In the genomic region with DNA sequence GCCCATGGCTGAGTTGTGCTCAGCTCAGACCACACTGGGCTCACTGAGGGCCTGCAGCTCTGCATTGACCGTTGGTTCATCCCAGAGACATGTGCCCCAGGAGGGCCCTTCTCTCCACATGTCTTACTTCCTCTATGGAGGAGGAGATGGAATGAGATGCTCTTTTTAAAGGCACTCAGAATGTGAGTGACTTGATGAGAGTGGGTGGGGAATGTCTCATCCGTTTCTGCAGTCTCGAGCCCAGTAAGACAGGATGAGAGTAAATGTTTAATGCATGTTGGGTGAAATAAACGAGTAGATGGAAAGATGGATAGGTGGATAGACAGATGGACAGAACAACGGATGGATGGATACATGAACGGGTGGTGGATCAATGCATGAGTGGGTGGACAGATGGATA, we compare ENCODE assay signal across 25 cellular contexts.
DNase-seq lines count a peak whose midpoint lies in the region; FAIRE-seq and TF ChIP-seq lines count a peak whose summit lies in the region.
"Had no signal": no experiment of that assay in that cellular context is flagged by ENCODE, and none has a peak within 500 bp of the region (broad histone marks: within the 10 kb centered on the region; RNA-seq: fewer than 3 reads in every experiment).

No MANE protein-coding gene starts in this region.

- peaks cover 0 to 17% of the 10 kb centered on the region in 2 experiments for H4K20me1 ChIP-seq in H1 (replicated peaks in 1 of 2; ENCODE audit: control insufficient read depth in 1 of 2, insufficient read depth in 2 of 2, low read length in 2 of 2)
- H4K20me1 ChIP-seq: BLaER1 had no signal

- H3K27ac ChIP-seq in HEK293 (ENCODE audit: extremely low read depth, low read depth, low read length) (no peak overlapping the region), H1 (ENCODE audit: low read depth, low read length) (no peak overlapping the region)
- H3K27ac ChIP-seq: BLaER1 had no signal

- no peak overlapping the region for H3K23ac ChIP-seq in H1 (ENCODE audit: insufficient read length)

- no peaks in the 10 kb centered on the region for H3K9me3 ChIP-seq in HEK293 (ENCODE audit: control insufficient read depth, insufficient read depth, low read depth, low read length)
- no peaks in the 10 kb centered on the region for H3K9me3 ChIP-seq in H1 (ENCODE audit: insufficient read depth in 2 of 2, low read depth in 1 of 2, low read length in 1 of 2)
- H3K9me3 ChIP-seq: BE2C, BLaER1 had no signal

- DNase-seq in H1 (ENCODE audit: low read depth in 1 of 2, low spot score in 2 of 2) (no peak), superior temporal gyrus (ENCODE audit: extremely low spot score) (peak; percentile 18), NCI-H1092 treated with DMSO at 0.1 percent for 48 hours (lab: John Stamatoyannopoulos, UW) (no peak), NCI-H1694 (lab: John Stamatoyannopoulos, UW) (no peak)
- DNase-seq: 8988T; ACHN; BE2C; C1 segment of cervical spinal cord; CD4-positive, alpha-beta memory T cell; CD4-positive, CD25-positive, alpha-beta regulatory T cell; CD8-positive, alpha-beta memory T cell; COR-L47; DMS 273 treated with DMSO at 0.1 percent for 48 hours; DMS153; DMS53; DMS79; DND-41; EL; GDM1 had no signal

- TF ChIP-seq RAD21 in H1 (IDR thresholded peaks at IDR 0.05 in 1 of 2, conservative IDR thresholded peaks at IDR 0.05 in 1 of 2; ENCODE audit: low read depth in 2 of 2, low read length in 2 of 2), result no peak

- no peak overlapping the region for H2AFZ ChIP-seq in H1 (ENCODE audit: low read length)

- CTCF ChIA-PET in HEK293 (lab: Yijun Ruan, JAX) (interaction anchor here (0.8 to 2.1 kb wide), 2 partner anchors 63 to 425 kb away, joined by 4 to 8 read pairs; no protein-coding TSS in a partner anchor), H1 (lab: Charles Lee; ENCODE audit: partially characterized antibody) (no interaction called here)

- H3K23me2 ChIP-seq in H1 (ENCODE audit: low read depth, low read length), result peaks cover 25% of the 10 kb centered on the region; the same call in 1 of the 2 replicates

- no peak overlapping the region for H3K18ac ChIP-seq in H1 (ENCODE audit: extremely low read depth, low read length)

- POLR2A ChIA-PET in HEK293 (lab: Yijun Ruan, JAX), result no interaction called here
- POLR2A ChIA-PET in H1 (lab: Charles Lee; ENCODE audit: partially characterized antibody), result no interaction called here

- no peak for FAIRE-seq in H1 (lab: Jason Lieb, UNC)
- FAIRE-seq: A204.1, GM12878, GM12892, GM19239 had no signal

- no peak overlapping the region for H2BK120ac ChIP-seq in H1 (replicated peaks; ENCODE audit: low read depth, low read length)

- H3K79me1 ChIP-seq in H1 (ENCODE audit: low read depth, low read length), result no peaks in the 10 kb centered on the region

- no peak overlapping the region for H3K14ac ChIP-seq in H1 (ENCODE audit: insufficient read length)

- TF ChIP-seq EP300 in H1 (IDR thresholded peaks at IDR 0.05; ENCODE audit: borderline replicate concordance in 1 of 2, low read depth in 2 of 2, low read length in 2 of 2), result no peak

- H3K4me1 ChIP-seq in HEK293 (ENCODE audit: control insufficient read depth, insufficient read depth, low read length) (no peaks in the 10 kb centered on the region), H1 (replicated peaks in 1 of 4; ENCODE audit: control insufficient read depth in 3 of 4, insufficient read depth in 4 of 4, low read length in 3 of 4) (no peaks in the 10 kb centered on the region)
- H3K4me1 ChIP-seq: BE2C, BLaER1 had no signal

- H3K56ac ChIP-seq in H1 (replicated peaks; ENCODE audit: insufficient read length, low read depth, low read length), result no peak overlapping the region

- no peak overlapping the region for H4K5ac ChIP-seq in H1 (ENCODE audit: insufficient read length, low read depth, low read length)

- H3K4me2 ChIP-seq in H1 (ENCODE audit: insufficient read depth in 1 of 2, low read depth in 2 of 2, low read length in 2 of 2), result no peak overlapping the region
- H3K4me2 ChIP-seq: BLaER1 had no signal

- no peak overlapping the region for H2BK15ac ChIP-seq in H1 (ENCODE audit: low read length)

- H2AK5ac ChIP-seq in H1 (ENCODE audit: low read depth, low read length), result no peak overlapping the region

- no peak overlapping the region for H2BK5ac ChIP-seq in H1 (ENCODE audit: low read depth, low read length)

- no peak overlapping the region for H2BK20ac ChIP-seq in H1 (ENCODE audit: low read length)

- no peak overlapping the region for H3K4ac ChIP-seq in H1 (replicated peaks; ENCODE audit: insufficient read length, low read depth, low read length)

- no peaks in the 10 kb centered on the region for H3K79me2 ChIP-seq in H1 (ENCODE audit: control insufficient read depth in 1 of 2, insufficient read depth in 2 of 2, low read length in 2 of 2)

- H3K36me3 ChIP-seq in HEK293 (ENCODE audit: control insufficient read depth in 2 of 2, insufficient read depth in 1 of 2, low read length in 2 of 2) (no peaks in the 10 kb centered on the region), H1 (ENCODE audit: control insufficient read depth in 2 of 4, insufficient read depth in 4 of 4, low read length in 3 of 4) (no peaks in the 10 kb centered on the region; a peak in 1 of 8 replicates)
- H3K36me3 ChIP-seq: BE2C, BLaER1 had no signal

- H4K8ac ChIP-seq in H1 (ENCODE audit: extremely low read depth, insufficient read depth, low read length), result peak overlapping the region; percentile 14; the same call in 1 of the 2 replicates

- H3K9ac ChIP-seq in H1 (replicated peaks in 1 of 4; ENCODE audit: extremely low read depth in 1 of 4, low read depth in 3 of 4, low read length in 3 of 4), result no peak overlapping the region
- H3K9ac ChIP-seq: BLaER1 had no signal

- H3K4me3 ChIP-seq in HEK293 (ENCODE audit: low read depth, low read length), result no peak overlapping the region
- no peak overlapping the region for H3K4me3 ChIP-seq in H1 (ENCODE audit: extremely low read depth in 1 of 4, insufficient read depth in 2 of 4, low read depth in 3 of 4, low read length in 4 of 4)
- H3K4me3 ChIP-seq: BLaER1, GM12878 had no signal

- 79% methylated on average over 6 of the region's 6 CpGs; no CpG with 5 or more reads in 1 of the 2 experiments for WGBS in H1 (ENCODE audit: extremely low coverage in 1 of 2, insufficient coverage in 1 of 2, insufficient read length in 1 of 2, insufficient replicate concordance in 2 of 2, low coverage in 1 of 2, low lambda C conversion rate in 2 of 2, missing lambda C conversion rate in 1 of 2), 2 experiments

- H3K27me3 ChIP-seq in H1 (replicated peaks in 1 of 4; ENCODE audit: control insufficient read depth in 3 of 4, extremely low read depth in 1 of 4, insufficient read depth in 3 of 4, low read length in 3 of 4), result no peaks in the 10 kb centered on the region
- H3K27me3 ChIP-seq: BE2C, BLaER1 had no signal

- no peak for TF ChIP-seq CTCF in HEK293 (tag by site-specific recombination; IDR thresholded peaks at IDR 0.05)
- TF ChIP-seq CTCF in H1 (IDR thresholded peaks at IDR 0.05; ENCODE audit: control extremely low read depth in 1 of 3, insufficient read depth in 1 of 3, low read depth in 1 of 3, low read length in 3 of 3), result no peak

- H2BK12ac ChIP-seq in H1 (ENCODE audit: low read depth, low read length), result no peak overlapping the region

- TF ChIP-seq POLR2A in H1 (IDR thresholded peaks at IDR 0.05; ENCODE audit: control extremely low read depth in 1 of 2, low read depth in 2 of 2, low read length in 2 of 2), result no peak

- H4K91ac ChIP-seq in H1 (replicated peaks; ENCODE audit: insufficient read length, low read length), result no peak overlapping the region

TF ChIP-seq in HEK293, 187 proteins besides CTCF, POLR2A, EP300 and RAD21:
- TF ChIP-seq ZNF837 (tag by site-specific recombination; IDR thresholded peaks at IDR 0.05) (no peak), EGR2 (tag by site-specific recombination; IDR thresholded peaks at IDR 0.05; ENCODE audit: low read depth) (0 out of 2 replicates have a peak, but pooled peaks have one; percentile 8), ZNF157 (tag by site-specific recombination; IDR thresholded peaks at IDR 0.05) (no peak)

TF ChIP-seq in H1, 55 proteins besides CTCF, POLR2A, EP300 and RAD21:
- no peak for TF ChIP-seq RXRA (IDR thresholded peaks at IDR 0.05; ENCODE audit: insufficient read depth, low read depth, low read length)
TF ChIP-seq in H1: peak in this region for 0.
